Comparison of ENCODE assay signal across 8 cellular contexts in genomic region chr9:107340920-107341632, GRCh38. TPM values are rescaled to one million over a fixed set of nuclear protein-coding genes. Genes with fewer than 3 reads are reported as not detected.
DNase-seq lines count a peak whose midpoint lies in the region; ATAC-seq and TF ChIP-seq lines count a peak whose summit lies in the region.

No MANE protein-coding gene starts in this region.

- H3K4me1 ChIP-seq in hepatocyte (ENCODE audit: insufficient read depth) = no peaks in the 10 kb centered on the region
- no peaks in the 10 kb centered on the region for H3K4me1 ChIP-seq in smooth muscle cell (ENCODE audit: low read depth)

- DNase-seq in NCI-H1105 (lab: John Stamatoyannopoulos, UW) (peak; percentile 43), T-helper 2 cell (peak; percentile 52 to 75 (median 73)), amygdala (lab: John Stamatoyannopoulos, UW) (peak in 33 of 56 donors; percentile 5 to 77 (median 32)), hepatocyte (ENCODE audit: low spot score) (peak; percentile 84), smooth muscle cell (lab: John Stamatoyannopoulos, UW; ENCODE audit: unreplicated experiment) (peak; percentile 7), globus pallidus (ENCODE audit: low spot score) (no peak)

- H3K27ac ChIP-seq in hepatocyte = peak overlapping the region; percentile 28
- no peak overlapping the region for H3K27ac ChIP-seq in smooth muscle cell (ENCODE audit: low read depth)

- H3F3A ChIP-seq in smooth muscle cell (ENCODE audit: low read depth) = no peaks in the 10 kb centered on the region

- H3K9ac ChIP-seq in smooth muscle cell (ENCODE audit: low read depth) = no peak overlapping the region

- ATAC-seq in GM18498 (IDR thresholded peaks at IDR 0.05; ENCODE audit: unreplicated experiment) (peak; percentile 80), HG02642 (IDR thresholded peaks at IDR 0.05; ENCODE audit: poor library complexity, unreplicated experiment) (peak; percentile 87)

- H3K4me2 ChIP-seq in hepatocyte (no peak overlapping the region), smooth muscle cell (no peak overlapping the region)

- peaks cover 3% of the 10 kb centered on the region for H4K20me1 ChIP-seq in hepatocyte (ENCODE audit: insufficient read depth, poor library complexity, severe bottlenecking)
- peaks cover 7% of the 10 kb centered on the region for H4K20me1 ChIP-seq in smooth muscle cell (ENCODE audit: low read depth)

- no peaks in the 10 kb centered on the region for H3K9me2 ChIP-seq in hepatocyte (replicated peaks; ENCODE audit: insufficient read depth)

- no peaks in the 10 kb centered on the region for H3K79me2 ChIP-seq in hepatocyte
- no peaks in the 10 kb centered on the region for H3K79me2 ChIP-seq in smooth muscle cell (ENCODE audit: low read depth)

- H2AFZ ChIP-seq in hepatocyte (no peak overlapping the region), smooth muscle cell (ENCODE audit: low read depth) (no peak overlapping the region)

- H3K27me3 ChIP-seq in hepatocyte (no peaks in the 10 kb centered on the region), smooth muscle cell (ENCODE audit: low read depth) (no peaks in the 10 kb centered on the region)

- TF ChIP-seq CTCF in hepatocyte (IDR thresholded peaks at IDR 0.05; ENCODE audit: poor library complexity) = peak; percentile 71
- TF ChIP-seq CTCF in smooth muscle cell (IDR thresholded peaks at IDR 0.05; ENCODE audit: borderline replicate concordance, insufficient read depth, poor library complexity, severe bottlenecking) = peak; percentile 86

- H3K36me3 ChIP-seq in hepatocyte (replicated peaks; ENCODE audit: insufficient read depth, low read depth) (no peaks in the 10 kb centered on the region), smooth muscle cell (ENCODE audit: low read depth) (no peaks in the 10 kb centered on the region)

- H3K4me3 ChIP-seq in hepatocyte (no peak overlapping the region), smooth muscle cell (no peak overlapping the region)

- no peaks in the 10 kb centered on the region for H3K9me3 ChIP-seq in hepatocyte (ENCODE audit: low read depth)
- H3K9me3 ChIP-seq in smooth muscle cell (replicated peaks; ENCODE audit: low read depth) = no peaks in the 10 kb centered on the region

- 58% methylated on average over 18 of the region's 18 CpGs for WGBS in hepatocyte (ENCODE audit: low lambda C conversion rate, missing lambda C conversion rate)
- WGBS in smooth muscle cell (ENCODE audit: low lambda C conversion rate) = 61% methylated on average over 18 of the region's 18 CpGs

RNA-seq across cellular contexts. Expression of gene RAD23B, which starts 58.0 kb away (rescaled TPM):
- total RNA-seq in hepatocyte (126 and 142 TPM in 2 replicates), smooth muscle cell (112 and 116 TPM in 2 replicates)
- polyA plus RNA-seq in hepatocyte (15.9 and 19.4 TPM in 2 replicates), smooth muscle cell (11.0 and 20.9 TPM in 2 replicates)
